9 cellular contexts compared by ENCODE assay signal in genomic region chr14:26394114-26394855, GRCh38.
DNase-seq lines count a peak whose midpoint lies in the region; ATAC-seq and TF ChIP-seq lines count a peak whose summit lies in the region.
"Had no signal": no experiment of that assay in that cellular context is flagged by ENCODE, and none has a peak within 500 bp of the region (broad histone marks: within the 10 kb centered on the region; RNA-seq: fewer than 3 reads in every experiment).

No MANE protein-coding gene starts in this region.

- H3K27ac ChIP-seq in VCaP, result peak overlapping the region; percentile 48

- in situ Hi-C loops in ACHN (cut with HindIII; ENCODE audit: low pct_ligation_motif_present, low pct_unique_long_range_greater_than_20kb, low sequenced_read_pairs), result no loop called here

- peaks cover 10% of the 10 kb centered on the region for H3K9me3 Mint-ChIP-seq in activated naive CD4-positive, alpha-beta T cell treated with anti-CD3 and anti-CD28 coated beads, Interleukin-2, amount 10 ng/mL, durations not matched to agents 7 days and 5 days

- no peaks in the 10 kb centered on the region for H3K4me1 Mint-ChIP-seq in activated naive CD4-positive, alpha-beta T cell treated with anti-CD3 and anti-CD28 coated beads, Interleukin-2, amount 10 ng/mL, durations not matched to agents 7 days and 5 days
- H3K4me1 Mint-ChIP-seq: CD4-positive, CD25-positive, alpha-beta regulatory T cell had no signal

- no peaks in the 10 kb centered on the region for H3K36me3 Mint-ChIP-seq in activated naive CD4-positive, alpha-beta T cell treated with anti-CD3 and anti-CD28 coated beads, Interleukin-2, amount 10 ng/mL, durations not matched to agents 7 days and 5 days
- H3K36me3 Mint-ChIP-seq: CD4-positive, CD25-positive, alpha-beta regulatory T cell had no signal

- no peak overlapping the region for H3K4me3 ChIP-seq in NB4 (ENCODE audit: low read depth, low read length)

- H3K4me3 Mint-ChIP-seq in activated naive CD4-positive, alpha-beta T cell treated with anti-CD3 and anti-CD28 coated beads, Interleukin-2, amount 10 ng/mL, durations not matched to agents 7 days and 5 days, result no peak overlapping the region
- H3K4me3 Mint-ChIP-seq: CD4-positive, CD25-positive, alpha-beta regulatory T cell had no signal

- TF ChIP-seq POLR2A in NB4 (IDR thresholded peaks at IDR 0.05; ENCODE audit: extremely low read depth, insufficient read length), result no peak

- no peaks in the 10 kb centered on the region for H3K27me3 Mint-ChIP-seq in activated naive CD4-positive, alpha-beta T cell treated with anti-CD3 and anti-CD28 coated beads, Interleukin-2, amount 10 ng/mL, durations not matched to agents 7 days and 5 days
- H3K27me3 Mint-ChIP-seq: CD4-positive, CD25-positive, alpha-beta regulatory T cell had no signal

- DNase-seq in ACHN (peak; percentile 33), NB4 (ENCODE audit: low read depth) (no peak), islet precursor cell (peak; percentile 79), A172 (ENCODE audit: low spot score) (no peak)
- no peak for DNase-seq in activated naive CD4-positive, alpha-beta T cell treated with anti-CD3 and anti-CD28 coated beads, Interleukin-2, amount 10 ng/mL, durations not matched to agents 7 days and 5 days
- no peak for DNase-seq in activated T-cell treated with anti-CD3 and anti-CD28 coated beads, Interleukin-2, amount 50 U/mL, for 1 hour
- DNase-seq: CD4-positive, CD25-positive, alpha-beta regulatory T cell had no signal

- TF ChIP-seq CTCF in NB4 (IDR thresholded peaks at IDR 0.05; ENCODE audit: low read depth, low read length) (peak; percentile 6), VCaP (conservative IDR thresholded peaks at IDR 0.05) (peak; percentile 74)

- no peak for ATAC-seq in GM18520 (IDR thresholded peaks at IDR 0.05; ENCODE audit: unreplicated experiment)

- no peak overlapping the region for H3K27ac Mint-ChIP-seq in activated naive CD4-positive, alpha-beta T cell treated with anti-CD3 and anti-CD28 coated beads, Interleukin-2, amount 10 ng/mL, durations not matched to agents 7 days and 5 days
- H3K27ac Mint-ChIP-seq: CD4-positive, CD25-positive, alpha-beta regulatory T cell had no signal

- CTCF ChIA-PET in activated naive CD4-positive, alpha-beta T cell treated with anti-CD3 and anti-CD28 coated beads, Interleukin-2, amount 10 ng/mL, durations not matched to agents 7 days and 5 days (lab: Charles Lee), result no interaction called here

Comparison
In these comparisons a context has a peak if more than half of its experiments do, and no peak if none do; other contexts are left out.
1. DNase-seq: peak in ACHN (single experiment) and islet precursor cell (single experiment); none in NB4 (single experiment), activated naive CD4-positive, alpha-beta T cell treated with anti-CD3 and anti-CD28 coated beads, Interleukin-2, amount 10 ng/mL, durations not matched to agents 7 days and 5 days (single experiment), A172 (single experiment) and activated T-cell treated with anti-CD3 and anti-CD28 coated beads, Interleukin-2, amount 50 U/mL, for 1 hour (single experiment).